In genomic region chr12:108696996-108697290, GRCh38 we compare ENCODE assay signal across 12 cellular contexts. TPM values are rescaled to one million over a fixed set of nuclear protein-coding genes. Genes with fewer than 3 reads are reported as not detected.
DNase-seq lines count a peak whose midpoint lies in the region; ATAC-seq and TF ChIP-seq lines count a peak whose summit lies in the region.
"Had no signal": no experiment of that assay in that cellular context is flagged by ENCODE, and none has a peak within 500 bp of the region (broad histone marks: within the 10 kb centered on the region; RNA-seq: fewer than 3 reads in every experiment).

No MANE protein-coding gene starts in this region.

- no peaks in the 10 kb centered on the region for H3K9me3 ChIP-seq in left lung
- no peaks in the 10 kb centered on the region for H3K9me3 ChIP-seq in stomach smooth muscle (ENCODE audit: control insufficient read depth in 2 of 2, low read length in 2 of 2)
- H3K9me3 ChIP-seq: lower lobe of right lung had no signal

- ATAC-seq in left lung: no peak

- H3K4me2 ChIP-seq in KMS-11: peak overlapping the region; percentile 78

- H3K4me3 ChIP-seq in KMS-11 (IDR thresholded peaks at IDR 0.05; ENCODE audit: insufficient read depth, low read depth, low read length): no peak overlapping the region
- H3K4me3 ChIP-seq in left lung: no peak overlapping the region
- H3K4me3 ChIP-seq in stomach smooth muscle (ENCODE audit: low read length in 2 of 2): no peak overlapping the region
- H3K4me3 ChIP-seq: lower lobe of right lung had no signal

- 0 out of 2 replicates have a peak, but pooled peaks cover 3% of the 10 kb centered on the region for H3K36me3 ChIP-seq in KMS-11 (ENCODE audit: insufficient read depth)
- H3K36me3 ChIP-seq in left lung: peaks cover 0 to 43% of the 10 kb centered on the region in 2 donors
- peaks cover 9 to 11% of the 10 kb centered on the region in 2 donors for H3K36me3 ChIP-seq in stomach smooth muscle (ENCODE audit: control insufficient read depth in 2 of 2, insufficient read depth in 2 of 2, low read length in 2 of 2)

- no peak overlapping the region for H2AFZ ChIP-seq in KMS-11 (ENCODE audit: low read depth)

- H3K27ac ChIP-seq in KMS-11: peak overlapping the region; percentile 65
- H3K27ac ChIP-seq in left lung: peak overlapping the region; percentile 58 to 59
- peak overlapping the region; percentile 80 for H3K27ac ChIP-seq in stomach smooth muscle (ENCODE audit: low read length)

- H3K27me3 ChIP-seq in KMS-11 (ENCODE audit: insufficient read depth, low read depth): no peaks in the 10 kb centered on the region
- H3K27me3 ChIP-seq in left lung: no peaks in the 10 kb centered on the region
- no peaks in the 10 kb centered on the region for H3K27me3 ChIP-seq in stomach smooth muscle (ENCODE audit: control insufficient read depth in 1 of 2, insufficient read depth in 2 of 2, low read length in 2 of 2)

- H3K4me1 ChIP-seq in KMS-11 (ENCODE audit: low read depth, poor library complexity, severe bottlenecking) (peaks cover 91% of the 10 kb centered on the region), left lung (peaks cover 24 to 67% of the 10 kb centered on the region in 2 donors), stomach smooth muscle (ENCODE audit: control insufficient read depth, insufficient read depth, low read length) (peaks cover 42% of the 10 kb centered on the region)

- H4K20me1 ChIP-seq in KMS-11 (ENCODE audit: insufficient read depth): no peaks in the 10 kb centered on the region

- H3K9ac ChIP-seq in KMS-11 (peak overlapping the region; percentile 11; the same call in 1 of the 2 replicates), stomach smooth muscle (ENCODE audit: low read length in 2 of 2) (peak overlapping the region in 1 of 2 donors; percentile 19)

- intact Hi-C loops in left lung (cut with DNase I): no loop called here

- H3K79me2 ChIP-seq in KMS-11 (ENCODE audit: insufficient read depth, low read depth): peaks cover 86% of the 10 kb centered on the region

- TF ChIP-seq CTCF in KMS-11 (conservative IDR thresholded peaks at IDR 0.05; ENCODE audit: low read depth, low read length): no peak
- TF ChIP-seq CTCF in left lung (IDR thresholded peaks at IDR 0.05): no peak

- DNase-seq in amniotic epithelial cell (ENCODE audit: low read depth): peak; percentile 58
- no peak for DNase-seq in left lung
- no peak for DNase-seq in NCI-H1092 treated with DMSO at 0.1 percent for 48 hours (lab: John Stamatoyannopoulos, UW)
- DNase-seq in glomerular visceral epithelial cell (ENCODE audit: extremely low spot score): no peak
- DNase-seq in DMS53 treated with DMSO at 0.1 percent for 48 hours (lab: John Stamatoyannopoulos, UW; ENCODE audit: unreplicated experiment): no peak
- DNase-seq: activated B cell treated with CpG ODN at 0.5 μM for 24 hours; activated T-cell treated with anti-CD3 and anti-CD28 coated beads for 4 hours; CD4-positive, alpha-beta memory T cell; lower lobe of right lung; stimulated activated naive B cell treated with anti-CD40 and anti-IgM and Interleukin-4, amounts not matched to agents 10 μg/mL and 1 μg/mL and 100 μg/mL, for 72 hours had no signal

RNA-seq across cellular contexts. Expression of gene CORO1C, which starts 34.4 kb away (rescaled TPM):
- total RNA-seq in left lung: 100 to 1,000 TPM; 224 to 282 TPM
